31 cellular contexts compared by ENCODE assay signal in genomic region chr5:145176041-145176440, GRCh38.
"Had no signal": no experiment of that assay in that cellular context is flagged by ENCODE, and none has a peak within 500 bp of the region (broad histone marks: within the 10 kb centered on the region; RNA-seq: fewer than 3 reads in every experiment).

No MANE protein-coding gene starts in this region.

- H3K9me3 ChIP-seq: adrenal gland, ascending aorta, body of pancreas, breast epithelium had no signal

- ATAC-seq: activated naive CD4-positive, alpha-beta T cell treated with anti-CD3 and anti-CD28 coated beads, Interleukin-2, amount 50 U/mL, for 72 hours; activated naive CD8-positive, alpha-beta T cell treated with anti-CD3 and anti-CD28 coated beads, Interleukin-2, amount 50 U/mL, for 24 hours; activated T-cell treated with anti-CD3 and anti-CD28 coated beads, Interleukin-2, amount 50 U/mL, for 4 hours; activated T-cell treated with anti-CD3 and anti-CD28 coated beads, Interleukin-2, amount 50 U/mL, for 72 hours; activated T-helper 17 cell treated with anti-CD3 and anti-CD28 coated beads, Interleukin-2, amount 50 U/mL, for 72 hours; body of pancreas had no signal

- H3K4me1 ChIP-seq: adrenal gland, ascending aorta, body of pancreas, breast epithelium had no signal

- DNase-seq: activated effector memory CD4-positive, alpha-beta T cell treated with anti-CD3 and anti-CD28 coated beads, Interleukin-2, amount 50 U/mL, for 16 hours; activated effector memory CD4-positive, alpha-beta T cell treated with Interleukin-2 at 50 U/mL for 16 hours; activated gamma-delta T cell; activated gamma-delta T cell treated with Interleukin-2 at 50 U/mL for 16 hours; activated naive CD4-positive, alpha-beta T cell; activated naive CD4-positive, alpha-beta T cell treated with anti-CD3 and anti-CD28 coated beads for 36 hours; activated naive CD4-positive, alpha-beta T cell treated with anti-CD3 and anti-CD28 coated beads, Interleukin-2, amount 10 ng/mL, durations not matched to agents 7 days and 5 days; activated naive CD4-positive, alpha-beta T cell treated with anti-CD3 and anti-CD28 coated beads, Interleukin-2, amount 50 U/mL, for 16 hours; activated naive CD4-positive, alpha-beta T cell treated with Interleukin-2 at 50 U/mL for 16 hours; activated naive CD8-positive, alpha-beta T cell treated with anti-CD3 and anti-CD28 coated beads for 36 hours; activated naive CD8-positive, alpha-beta T cell treated with anti-CD3 and anti-CD28 coated beads, Interleukin-2, amount 10 ng/mL, durations not matched to agents 7 days and 5 days; activated naive CD8-positive, alpha-beta T cell treated with anti-CD3 and anti-CD28 coated beads, Interleukin-2, amount 50 U/mL, for 24 hours; activated T-cell treated with anti-CD3 and anti-CD28 coated beads, Interleukin-2, amount 50 U/mL, for 24 hours; activated T-cell treated with anti-CD3 and anti-CD28 coated beads, Interleukin-2, amount 50 U/mL, for 4 hours; activated T-cell treated with anti-CD3 and anti-CD28 coated beads, Interleukin-2, amount 50 U/mL, for 48 hours; activated T-cell treated with anti-CD3 and anti-CD28 coated beads, Interleukin-2, amount 50 U/mL, for 72 hours; adrenal gland; amniotic stem cell; amygdala; anterior cingulate cortex; aorta; body of pancreas; brain microvascular endothelial cell; caudate nucleus; central memory CD4-positive, alpha-beta T cell; cerebellar nuclear complex had no signal

- H3K27ac ChIP-seq: adrenal gland, ascending aorta, body of pancreas, brain microvascular endothelial cell, breast epithelium, cardiac muscle cell had no signal

- H3K27me3 ChIP-seq: adrenal gland, ascending aorta, body of pancreas, brain microvascular endothelial cell, breast epithelium, cardiac muscle cell had no signal

- H3K4me3 ChIP-seq: adrenal gland, ascending aorta, body of pancreas, breast epithelium, cardiac muscle cell had no signal

- H3K36me3 ChIP-seq: adrenal gland, ascending aorta, brain microvascular endothelial cell, breast epithelium, cardiac muscle cell had no signal
